Comparison of ENCODE assay signal across 1 cellular context in genomic region chr13:43058318-43058674, GRCh38.
TF ChIP-seq lines count a peak whose summit lies in the region.

No MANE protein-coding gene starts in this region.

TF ChIP-seq in SK-N-SH, 30 proteins besides CTCF, POLR2A, EP300 and RAD21 (continued from another document):
- TF ChIP-seq REST (IDR thresholded peaks at IDR 0.05; ENCODE audit: low read depth, low read length): no peak
- no peak for TF ChIP-seq NFIC (IDR thresholded peaks at IDR 0.05; ENCODE audit: borderline replicate concordance)
- no peak for TF ChIP-seq EZH2phosphoT487 (IDR thresholded peaks at IDR 0.05; ENCODE audit: borderline replicate concordance, low read depth)
- TF ChIP-seq GATA2 (CRISPR knock-in tag; IDR thresholded peaks at IDR 0.05): no peak
- TF ChIP-seq FOXM1 (IDR thresholded peaks at IDR 0.05; ENCODE audit: low read depth): no peak
- no peak for TF ChIP-seq JUND (IDR thresholded peaks at IDR 0.05)
- no peak for TF ChIP-seq MAX (IDR thresholded peaks at IDR 0.05; ENCODE audit: low read depth)
